Comparison of ENCODE assay signal across 8 cellular contexts in the genomic region with DNA sequence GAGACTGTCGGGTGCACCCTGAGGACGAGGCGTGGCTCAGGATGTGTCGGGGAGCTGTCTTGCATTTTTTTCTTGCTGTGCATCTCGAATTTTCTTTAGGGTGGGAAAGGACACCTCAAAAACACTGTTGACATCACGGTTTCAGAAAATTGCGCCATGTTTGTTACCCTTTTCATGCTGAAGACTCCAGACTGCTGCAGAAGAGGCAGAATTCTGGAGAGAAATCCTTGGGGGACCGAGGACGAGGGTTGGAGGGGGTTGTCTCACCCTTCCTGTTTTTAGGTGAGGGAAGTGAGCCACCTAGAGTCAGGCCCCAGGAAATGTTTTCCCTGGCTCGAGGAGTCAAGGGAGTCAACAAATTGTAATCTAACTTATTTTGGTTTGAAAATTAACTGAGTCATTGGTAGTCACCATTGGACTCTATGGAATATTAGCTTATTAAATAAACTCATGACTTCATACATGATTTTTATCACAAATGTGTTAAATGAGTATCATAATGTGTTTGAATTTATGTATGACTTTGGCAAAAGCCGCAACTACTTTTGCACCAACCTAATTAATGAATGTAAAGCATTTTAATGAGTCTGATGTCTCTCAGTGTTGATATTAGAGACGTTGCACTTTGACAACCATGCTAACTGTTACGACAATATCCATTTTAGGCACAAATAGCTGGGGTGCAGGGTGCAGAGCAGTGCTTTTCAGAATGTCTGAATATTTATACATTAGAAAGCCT. TPM values are rescaled to one million over a fixed set of nuclear protein-coding genes. Genes with fewer than 3 reads are reported as not detected.
DNase-seq lines count a peak whose midpoint lies in the region; ATAC-seq and TF ChIP-seq lines count a peak whose summit lies in the region.

No MANE protein-coding gene starts in this region.

- H3K23ac ChIP-seq in H9 (ENCODE audit: insufficient read length, low read depth, low read length) = no peak overlapping the region

- H4K91ac ChIP-seq in H9 (ENCODE audit: insufficient read length, low read depth, low read length) = no peak overlapping the region

- 0 out of 2 replicates have a peak, but pooled peaks cover 2% of the 10 kb centered on the region for H3K4me1 ChIP-seq in H9 (ENCODE audit: insufficient read depth, low read length)
- H3K4me1 ChIP-seq in SK-N-SH (ENCODE audit: control insufficient read depth in 1 of 2, insufficient read depth in 2 of 2, low read depth in 1 of 2, low read length in 1 of 2) = peaks cover 0 to 5% of the 10 kb centered on the region in 2 experiments; a peak in 3 of 4 replicates
- no peaks in the 10 kb centered on the region for H3K4me1 ChIP-seq in iPS DF 6.9 (ENCODE audit: control insufficient read depth, insufficient read depth, low read length)
- peaks cover 24 to 26% of the 10 kb centered on the region in 2 donors for H3K4me1 ChIP-seq in gastrocnemius medialis

- in situ Hi-C loops in astrocyte of the spinal cord (cut with HindIII; ENCODE audit: low sequenced_read_pairs) (no loop called here), gastrocnemius medialis (cut with MboI; ENCODE audit: low sequenced_read_pairs in 4 of 4) (loop anchor here (5.0 to 25.0 kb wide), 5 partner anchors 55 to 125 kb away; partner anchors contain the start of genes CETN3 (in 2 of the 4), MBLAC2 (in 1 of the 4) and POLR3G (in 1 of the 4))

- no peak overlapping the region for H2BK15ac ChIP-seq in H9 (ENCODE audit: low read depth, low read length)

- peak overlapping the region; percentile 82 for H3K18ac ChIP-seq in H9 (ENCODE audit: insufficient read length, low read depth, low read length)

- peak; percentile 84 for TF ChIP-seq RAD21 in SK-N-SH (IDR thresholded peaks at IDR 0.05; ENCODE audit: low read length)

- CTCF ChIA-PET in SK-N-SH (lab: Yijun Ruan, JAX) = interaction anchor here (0.6 to 3.2 kb wide), 37 partner anchors 10 to 1801 kb away, joined by 3 to 32 read pairs (median 4); partner anchors contain the start of genes CETN3, MBLAC2 and POLR3G

- POLR2A ChIA-PET in SK-N-SH (lab: Yijun Ruan, JAX) = no interaction called here

- H3F3A ChIP-seq in SK-N-SH (replicated peaks; ENCODE audit: insufficient read depth) = peaks cover 1% of the 10 kb centered on the region

- peak overlapping the region; percentile 94 to 98 (median 96) for H3K27ac Mint-ChIP-seq in H9

- H2AK5ac ChIP-seq in H9 (ENCODE audit: insufficient read length, low read length) = no peak overlapping the region

- H2BK12ac ChIP-seq in H9 (ENCODE audit: insufficient read length, low read depth, low read length) = no peak overlapping the region

- H4K8ac ChIP-seq in H9 (replicated peaks; ENCODE audit: insufficient read length, low read depth, low read length) = no peak overlapping the region

- intact Hi-C loops in gastrocnemius medialis (cut with DNase I; ENCODE audit: low total_unique reads) = loop anchor here (1.0 kb wide), 3 partner anchors 56 to 121 kb away; partner anchors contain the start of genes CETN3, MBLAC2 and POLR3G

- H2BK5ac ChIP-seq in H9 (ENCODE audit: insufficient read length, low read length) = no peak overlapping the region

- no peaks in the 10 kb centered on the region for H3K9me3 Mint-ChIP-seq in H9

- peak overlapping the region; percentile 86 for H3K9ac ChIP-seq in H9 (ENCODE audit: extremely low read depth, insufficient read length, low read length)
- peak overlapping the region; percentile 87 for H3K9ac ChIP-seq in SK-N-SH

- H4K20me1 ChIP-seq in H9 (ENCODE audit: control insufficient read depth, insufficient read depth, insufficient read length) (no peaks in the 10 kb centered on the region), SK-N-SH (ENCODE audit: insufficient read depth) (no peaks in the 10 kb centered on the region)

- H2BK20ac ChIP-seq in H9 (ENCODE audit: low read depth, low read length, poor library complexity, severe bottlenecking) = no peak overlapping the region

- H3K79me1 ChIP-seq in H9 (ENCODE audit: insufficient read depth, low read depth, low read length, poor library complexity, severe bottlenecking) = no peaks in the 10 kb centered on the region

- no peaks in the 10 kb centered on the region for H3K27me3 Mint-ChIP-seq in H9 (ENCODE audit: low read depth)

- H3K14ac ChIP-seq in H9 (ENCODE audit: insufficient read depth, low read length) = peak overlapping the region; percentile 62

- no peak overlapping the region for H4K5ac ChIP-seq in H9 (ENCODE audit: insufficient read length, low read depth, low read length)

- H3K4me3 ChIP-seq in GM12864 (ENCODE audit: low read depth, low read length) = peak overlapping the region; percentile 94
- peak overlapping the region; percentile 99 to 100 for H3K4me3 ChIP-seq in SK-N-SH (ENCODE audit: low read depth in 2 of 2, low read length in 1 of 2)
- H3K4me3 ChIP-seq in astrocyte of the spinal cord (ENCODE audit: low read depth, low read length) = peak overlapping the region; percentile 71
- H3K4me3 ChIP-seq in iPS DF 6.9 (ENCODE audit: low read length) = peak overlapping the region; percentile 94
- H3K4me3 ChIP-seq in gastrocnemius medialis = peak overlapping the region; percentile 68 to 98 (median 94)

- no peak overlapping the region for H2BK120ac ChIP-seq in H9 (ENCODE audit: low read depth, low read length, poor library complexity, severe bottlenecking)

- no peak for TF ChIP-seq POLR2A in gastrocnemius medialis (IDR thresholded peaks at IDR 0.05)

- H3K79me2 ChIP-seq in H9 (ENCODE audit: insufficient read depth, low read length) (no peaks in the 10 kb centered on the region; the same call in 1 of the 2 replicates), SK-N-SH (ENCODE audit: insufficient read depth) (peaks cover 41% of the 10 kb centered on the region)

- H3K4ac ChIP-seq in H9 (ENCODE audit: low read depth, low read length) = no peak overlapping the region

- TF ChIP-seq CTCF in GM12864 (IDR thresholded peaks at IDR 0.05; ENCODE audit: low read depth, low read length, missing control alignments) (peak; percentile 66), H9 (conservative IDR thresholded peaks at IDR 0.05) (peak; percentile 82), SK-N-SH (IDR thresholded peaks at IDR 0.05) (peak; percentile 82), astrocyte of the spinal cord (IDR thresholded peaks at IDR 0.05; ENCODE audit: low read depth, low read length) (peak; percentile 76), gastrocnemius medialis (IDR thresholded peaks at IDR 0.05 in 4 of 5, conservative IDR thresholded peaks at IDR 0.05 in 1 of 5) (peak; percentile 27 to 76 (median 65))

- no peaks in the 10 kb centered on the region for H3K9me2 ChIP-seq in SK-N-SH

- peaks cover 10% of the 10 kb centered on the region for H3K23me2 ChIP-seq in H9 (ENCODE audit: insufficient read length, low read depth, low read length, poor library complexity, severe bottlenecking)

- H3K27me3 ChIP-seq in H9 (ENCODE audit: insufficient read depth, low read length) (no peaks in the 10 kb centered on the region), SK-N-SH (ENCODE audit: insufficient read depth) (peaks cover 12% of the 10 kb centered on the region), iPS DF 6.9 (ENCODE audit: control insufficient read depth, insufficient read depth, low read length) (no peaks in the 10 kb centered on the region), gastrocnemius medialis (peaks cover 0 to 5% (median 0%) of the 10 kb centered on the region in 3 donors)

- H3K36me3 Mint-ChIP-seq in H9 (ENCODE audit: insufficient read depth in 1 of 3, low read depth in 3 of 3) = peaks cover under 1 to 12% (median under 1%) of the 10 kb centered on the region in 3 experiments; a peak in 5 of 7 replicates

- H3T11ph ChIP-seq in H9 (ENCODE audit: low read length) = no peak overlapping the region

- H3K9me3 ChIP-seq in H9 (ENCODE audit: control insufficient read depth, low read depth, low read length) (no peaks in the 10 kb centered on the region), SK-N-SH (no peaks in the 10 kb centered on the region), iPS DF 6.9 (ENCODE audit: control insufficient read depth, insufficient read depth, low read length) (no peaks in the 10 kb centered on the region), gastrocnemius medialis (no peaks in the 10 kb centered on the region)

- no CpG with 5 or more reads among the region's 13 CpGs for WGBS in H9 (ENCODE audit: extremely low coverage, insufficient read length, low lambda C conversion rate)
- WGBS in SK-N-SH (ENCODE audit: low lambda C conversion rate) = 5% methylated on average over 13 of the region's 13 CpGs
- no CpG with 5 or more reads among the region's 13 CpGs for WGBS in iPS DF 6.9 (ENCODE audit: insufficient coverage, insufficient read length)

- H3K4me2 ChIP-seq in H9 (ENCODE audit: insufficient read depth, insufficient read length, low read length) (peak overlapping the region; percentile 98), SK-N-SH (peak overlapping the region; percentile 97)

- H2AFZ ChIP-seq in H9 (ENCODE audit: low read length) = peak overlapping the region; percentile 99
- peak overlapping the region; percentile 100 for H2AFZ ChIP-seq in SK-N-SH (ENCODE audit: low read depth)

- no peak overlapping the region for H3K56ac ChIP-seq in H9 (ENCODE audit: insufficient read length, low read depth, low read length)

- TF ChIP-seq EP300 in SK-N-SH (IDR thresholded peaks at IDR 0.05; ENCODE audit: borderline replicate concordance in 1 of 2, low read depth in 1 of 2, low read length in 1 of 2) = no peak

- H3K4me1 Mint-ChIP-seq in H9 = peaks cover 22 to 31% of the 10 kb centered on the region in 2 experiments

- peaks cover 0 to 10% of the 10 kb centered on the region in 2 experiments for H3K36me3 ChIP-seq in SK-N-SH (replicated peaks in 1 of 2; ENCODE audit: control insufficient read depth in 1 of 2, insufficient read depth in 2 of 2, low read length in 1 of 2)
- H3K36me3 ChIP-seq in iPS DF 6.9 (ENCODE audit: control insufficient read depth, insufficient read depth, low read length) = no peaks in the 10 kb centered on the region
- peaks cover 0 to under 1% of the 10 kb centered on the region in 2 donors for H3K36me3 ChIP-seq in gastrocnemius medialis

- H3K4me3 Mint-ChIP-seq in H9 = peak overlapping the region; percentile 93 to 96

- DNase-seq in GM12864 (ENCODE audit: low read depth) (peak; percentile 45), H9 (peak; percentile 73), LoVo (ENCODE audit: low spot score) (peak; percentile 78), SK-N-SH (peak; percentile 75), astrocyte of the spinal cord (ENCODE audit: low read depth, low spot score) (peak; percentile 82), iPS DF 6.9 (ENCODE audit: low read depth, low spot score) (no peak), gastrocnemius medialis (peak; percentile 41 to 59), GF-D8 (lab: John Stamatoyannopoulos, UW) (no peak)

- peak; percentile 85 to 86 for ATAC-seq in gastrocnemius medialis

- H3K27ac ChIP-seq in H9 (ENCODE audit: insufficient read length, low read depth, low read length) (peak overlapping the region; percentile 71), SK-N-SH (ENCODE audit: low read depth in 2 of 2, low read length in 1 of 2) (peak overlapping the region; percentile 79 to 91), iPS DF 6.9 (ENCODE audit: low read length) (no peak overlapping the region), gastrocnemius medialis (peak overlapping the region; percentile 92 to 96 (median 95))

RNA-seq across cellular contexts. Expression of gene LYSMD3, which starts 0.7 kb away (rescaled TPM):
- total RNA-seq in H9 (2021) (14.0 and 16.5 TPM in 2 replicates), gastrocnemius medialis (10 to 100 TPM in 3 of 4 donors, 1 to 10 TPM in 1; 7.9 to 15.7 (median 14.3) TPM)
- 5.2 and 6.7 TPM in 2 replicates for polyA plus RNA-seq in SK-N-SH (2012; rRNA removed)
- 7.4 and 7.5 TPM in 2 replicates for polyA plus RNA-seq in SK-N-SH (2012; cell fraction: cytosol; rRNA removed)
- 2.4 and 4.0 TPM in 2 replicates for polyA plus RNA-seq in SK-N-SH (2012; cell fraction: nucleus; rRNA removed)

RNA-seq across cellular contexts. Expression of gene ADGRV1, which starts 28.5 kb away (rescaled TPM):
- 55.4 and 64.8 TPM in 2 replicates for total RNA-seq in H9 (2021)
- polyA plus RNA-seq in SK-N-SH (2012; rRNA removed) = 0.23 and 0.49 TPM in 2 replicates
- 0.35 and 0.41 TPM in 2 replicates for polyA plus RNA-seq in SK-N-SH (2012; cell fraction: cytosol; rRNA removed)
- 0.35 and 0.38 TPM in 2 replicates for polyA plus RNA-seq in SK-N-SH (2012; cell fraction: nucleus; rRNA removed)
- under 1 TPM in 2 of 4 donors, not detected in 2; 0.22 to 0.41 TPM for total RNA-seq in gastrocnemius medialis

RNA-seq across cellular contexts. Expression of gene POLR3G, which starts 55.4 kb away (rescaled TPM):
- total RNA-seq in H9 (2021) (73.6 and 75.4 TPM in 2 replicates), gastrocnemius medialis (1 to 10 TPM in 3 of 4 donors, under 1 TPM in 1; 0.89 to 5.8 (median 3.7) TPM)
- 16.4 and 17.1 TPM in 2 replicates for polyA plus RNA-seq in SK-N-SH (2012; rRNA removed)
- polyA plus RNA-seq in SK-N-SH (2012; cell fraction: cytosol; rRNA removed) = 20.8 and 21.6 TPM in 2 replicates
- 7.0 and 11.4 TPM in 2 replicates for polyA plus RNA-seq in SK-N-SH (2012; cell fraction: nucleus; rRNA removed)

RNA-seq across cellular contexts. Expression of gene MBLAC2, which starts 55.5 kb away (rescaled TPM):
- total RNA-seq in H9 (2021) (4.7 and 4.9 TPM in 2 replicates), gastrocnemius medialis (1 to 10 TPM; 1.1 to 2.4 (median 1.7) TPM)
- polyA plus RNA-seq in SK-N-SH (2012; rRNA removed) = 2.0 and 3.2 TPM in 2 replicates
- 3.7 and 3.9 TPM in 2 replicates for polyA plus RNA-seq in SK-N-SH (2012; cell fraction: cytosol; rRNA removed)
- polyA plus RNA-seq in SK-N-SH (2012; cell fraction: nucleus; rRNA removed) = 3.4 and 3.5 TPM in 2 replicates

Comparison
In these comparisons a context has a peak if more than half of its experiments do, and no peak if none do; other contexts are left out.
1. DNase-seq: peak in GM12864 (single experiment), H9 (single experiment), LoVo (single experiment), SK-N-SH (single experiment), astrocyte of the spinal cord (single experiment) and gastrocnemius medialis (2 of 2); none in iPS DF 6.9 (single experiment) and GF-D8 (single experiment).
2. RNA of gene ADGRV1, which starts 28.5 kb away (total RNA-seq): 55.4 to 64.8 TPM in H9; 0.22 to 0.41 TPM in gastrocnemius medialis; every median in the first group is over 10 times any median in the second.
3. RNA of gene POLR3G, which starts 55.4 kb away (total RNA-seq): 73.6 to 75.4 TPM in H9; 0.89 to 5.8 TPM in gastrocnemius medialis; every median in the first group is over 10 times any median in the second.
4. Peak in every context shown above with its lines, with median percentiles within 50 percentile points of each other: H3K4me3 ChIP-seq and CTCF ChIP-seq.